Comparison of ENCODE assay signal across 21 cellular contexts in the genomic region with DNA sequence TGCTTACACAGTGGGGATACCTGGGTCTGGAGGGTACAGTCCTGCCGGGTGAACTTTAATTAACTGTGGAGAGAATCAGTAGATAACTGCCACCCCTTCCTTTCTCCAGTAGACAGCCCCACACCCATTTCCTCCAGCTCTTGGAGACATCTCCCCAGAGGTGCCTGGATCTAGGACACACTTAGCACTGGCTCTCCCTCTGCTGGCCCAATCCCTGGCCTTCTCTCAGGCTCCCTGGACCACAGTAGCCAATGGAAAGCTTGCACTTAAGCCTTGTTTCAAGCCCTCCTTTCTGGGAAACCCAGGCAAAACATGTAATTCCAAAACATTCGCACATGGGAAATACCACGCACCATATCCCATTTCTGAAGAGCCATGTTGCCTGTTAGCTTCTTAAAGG.
DNase-seq lines count a peak whose midpoint lies in the region; ATAC-seq, FAIRE-seq and TF ChIP-seq lines count a peak whose summit lies in the region.
"Had no signal": no experiment of that assay in that cellular context is flagged by ENCODE, and none has a peak within 500 bp of the region (broad histone marks: within the 10 kb centered on the region; RNA-seq: fewer than 3 reads in every experiment).

No MANE protein-coding gene starts in this region.

- WGBS in H9 (ENCODE audit: extremely low coverage, insufficient read length, low lambda C conversion rate): no CpG with 5 or more reads among the region's 3 CpGs
- 72% methylated on average over 3 of the region's 3 CpGs; no CpG with 5 or more reads in 1 of the 2 experiments for WGBS in H1 (ENCODE audit: extremely low coverage in 1 of 2, insufficient coverage in 1 of 2, insufficient read length in 1 of 2, insufficient replicate concordance in 2 of 2, low coverage in 1 of 2, low lambda C conversion rate in 2 of 2, missing lambda C conversion rate in 1 of 2), 2 experiments
- WGBS in mammary epithelial cell (ENCODE audit: low coverage, missing lambda C conversion rate): 93% methylated on average over 3 of the region's 3 CpGs

- TF ChIP-seq POLR2A in H1 (IDR thresholded peaks at IDR 0.05; ENCODE audit: control extremely low read depth in 1 of 2, low read depth in 2 of 2, low read length in 2 of 2): no peak
- no peak for TF ChIP-seq POLR2A in gastrocnemius medialis (IDR thresholded peaks at IDR 0.05)

- H3K79me2 ChIP-seq in H9 (ENCODE audit: insufficient read depth, low read length) (no peaks in the 10 kb centered on the region), H1 (ENCODE audit: control insufficient read depth in 1 of 2, insufficient read depth in 2 of 2, low read length in 2 of 2) (no peaks in the 10 kb centered on the region), mammary epithelial cell (ENCODE audit: insufficient read depth, low read length) (no peaks in the 10 kb centered on the region)

- H3K36me3 Mint-ChIP-seq in H9 (ENCODE audit: insufficient read depth in 1 of 3, low read depth in 3 of 3): no peaks in the 10 kb centered on the region; a peak in 1 of 7 replicates
- H3K36me3 Mint-ChIP-seq: CD8-positive, alpha-beta memory T cell had no signal

- dilution Hi-C loops in mammary epithelial cell (cut with HindIII; ENCODE audit: low sequenced_read_pairs): no loop called here

- H2AK5ac ChIP-seq in H9 (ENCODE audit: insufficient read length, low read length) (no peak overlapping the region), H1 (ENCODE audit: low read depth, low read length) (no peak overlapping the region)

- H3K27ac Mint-ChIP-seq in H9: peak overlapping the region in 1 of 3 experiments; percentile 74; a peak in 1 of 7 replicates

- no peak overlapping the region for H2BK12ac ChIP-seq in H9 (ENCODE audit: insufficient read length, low read depth, low read length)
- no peak overlapping the region for H2BK12ac ChIP-seq in H1 (ENCODE audit: low read depth, low read length)

- no peak overlapping the region for H3T11ph ChIP-seq in H9 (ENCODE audit: low read length)

- H3K4me1 ChIP-seq in H9 (ENCODE audit: insufficient read depth, low read length): no peaks in the 10 kb centered on the region
- no peaks in the 10 kb centered on the region for H3K4me1 ChIP-seq in H1 (replicated peaks in 1 of 4; ENCODE audit: control insufficient read depth in 3 of 4, insufficient read depth in 4 of 4, low read length in 3 of 4)
- peaks cover 39 to 44% of the 10 kb centered on the region in 2 donors for H3K4me1 ChIP-seq in gastrocnemius medialis
- peaks cover 7% of the 10 kb centered on the region for H3K4me1 ChIP-seq in mammary epithelial cell (ENCODE audit: insufficient read depth, low read length)
- H3K4me1 ChIP-seq: A549 had no signal

- H3K56ac ChIP-seq in H9 (ENCODE audit: insufficient read length, low read depth, low read length) (no peak overlapping the region), H1 (replicated peaks; ENCODE audit: insufficient read length, low read depth, low read length) (no peak overlapping the region)

- H2BK20ac ChIP-seq in H9 (ENCODE audit: low read depth, low read length, poor library complexity, severe bottlenecking) (no peak overlapping the region), H1 (ENCODE audit: low read length) (no peak overlapping the region)

- TF ChIP-seq EP300 in H1 (IDR thresholded peaks at IDR 0.05; ENCODE audit: borderline replicate concordance in 1 of 2, low read depth in 2 of 2, low read length in 2 of 2): no peak

- intact Hi-C loops in gastrocnemius medialis (cut with DNase I; ENCODE audit: low total_unique reads): no loop called here
- intact Hi-C loops in mammary epithelial cell (cut with micrococcal nuclease): no loop called here

- H3K9ac ChIP-seq in H9 (ENCODE audit: extremely low read depth, insufficient read length, low read length) (no peak overlapping the region), H1 (replicated peaks in 1 of 4; ENCODE audit: extremely low read depth in 1 of 4, low read depth in 3 of 4, low read length in 3 of 4) (no peak overlapping the region), mammary epithelial cell (ENCODE audit: insufficient read depth, low read length) (no peak overlapping the region)
- H3K9ac ChIP-seq: BLaER1 treated with 17β-estradiol and CSF1 and Interleukin-3, amounts not matched to agents 10 nM and 100 nM; GM23248 had no signal

- BruUV-seq in mammary epithelial cell (replicated peaks; lab: Mats Ljungman, UMichigan): no TSS peak

- TF ChIP-seq CTCF in H9 (conservative IDR thresholded peaks at IDR 0.05) (no peak), H1 (IDR thresholded peaks at IDR 0.05; ENCODE audit: control extremely low read depth in 1 of 3, insufficient read depth in 1 of 3, low read depth in 1 of 3, low read length in 3 of 3) (no peak), gastrocnemius medialis (IDR thresholded peaks at IDR 0.05 in 4 of 5, conservative IDR thresholded peaks at IDR 0.05 in 1 of 5) (no peak), mammary epithelial cell (conservative IDR thresholded peaks at IDR 0.05 in 1 of 2, IDR thresholded peaks at IDR 0.05 in 1 of 2; ENCODE audit: extremely low read depth in 1 of 2, insufficient read depth in 1 of 2, low read depth in 1 of 2, low read length in 2 of 2) (no peak)

- 0 out of 4 replicates have a peak, but pooled peaks of 1 of the 2 experiments have one; percentile 5 for TF ChIP-seq RAD21 in H1 (IDR thresholded peaks at IDR 0.05 in 1 of 2, conservative IDR thresholded peaks at IDR 0.05 in 1 of 2; ENCODE audit: low read depth in 2 of 2, low read length in 2 of 2)

- POLR2A ChIA-PET in H1 (lab: Charles Lee; ENCODE audit: partially characterized antibody): no interaction called here

- in situ Hi-C loops in gastrocnemius medialis (cut with MboI; ENCODE audit: low sequenced_read_pairs in 4 of 4): no loop called here
- in situ Hi-C loops in mammary epithelial cell (cut with MboI; ENCODE audit: low sequenced_read_pairs in 2 of 2): loop anchor here (25.0 kb wide), 2 partner anchors 546 to 679 kb away; no protein-coding TSS in a partner anchor

- peak overlapping the region; percentile 29 for H2AFZ ChIP-seq in H9 (ENCODE audit: low read length)
- 0 out of 2 replicates have a peak overlapping the region, but pooled peaks have one; percentile 3 for H2AFZ ChIP-seq in H1 (ENCODE audit: low read length)
- no peak overlapping the region for H2AFZ ChIP-seq in mammary epithelial cell (ENCODE audit: low read depth, low read length)
- H2AFZ ChIP-seq: GM23248, PC-9 had no signal

- H3K23ac ChIP-seq in H9 (ENCODE audit: insufficient read length, low read depth, low read length): no peak overlapping the region
- no peak overlapping the region for H3K23ac ChIP-seq in H1 (ENCODE audit: insufficient read length)

- no peaks in the 10 kb centered on the region for H3K4me1 Mint-ChIP-seq in H9
- H3K4me1 Mint-ChIP-seq: CD8-positive, alpha-beta memory T cell had no signal

- H3K14ac ChIP-seq in H9 (ENCODE audit: insufficient read depth, low read length) (no peak overlapping the region), H1 (ENCODE audit: insufficient read length) (no peak overlapping the region)

- no peak overlapping the region for H3K27ac ChIP-seq in H9 (ENCODE audit: insufficient read length, low read depth, low read length)
- H3K27ac ChIP-seq in H1 (ENCODE audit: low read depth, low read length): no peak overlapping the region
- H3K27ac ChIP-seq in gastrocnemius medialis: peak overlapping the region in 3 of 4 donors; percentile 38 to 54 (median 51)
- H3K27ac ChIP-seq in mammary epithelial cell (ENCODE audit: insufficient read depth, low read depth, low read length): no peak overlapping the region
- H3K27ac ChIP-seq: A549; BLaER1 treated with 17β-estradiol and CSF1 and Interleukin-3, amounts not matched to agents 10 nM and 100 nM; GM23248; PC-9 had no signal

- H2BK120ac ChIP-seq in H9 (ENCODE audit: low read depth, low read length, poor library complexity, severe bottlenecking) (no peak overlapping the region), H1 (replicated peaks; ENCODE audit: low read depth, low read length) (no peak overlapping the region)

- no peak overlapping the region for H4K91ac ChIP-seq in H9 (ENCODE audit: insufficient read length, low read depth, low read length)
- H4K91ac ChIP-seq in H1 (replicated peaks; ENCODE audit: insufficient read length, low read length): no peak overlapping the region

- H3K18ac ChIP-seq in H9 (ENCODE audit: insufficient read length, low read depth, low read length) (no peak overlapping the region), H1 (ENCODE audit: extremely low read depth, low read length) (no peak overlapping the region)

- no peaks in the 10 kb centered on the region for H3K27me3 ChIP-seq in H9 (ENCODE audit: insufficient read depth, low read length)
- no peaks in the 10 kb centered on the region for H3K27me3 ChIP-seq in H1 (replicated peaks in 1 of 4; ENCODE audit: control insufficient read depth in 3 of 4, extremely low read depth in 1 of 4, insufficient read depth in 3 of 4, low read length in 3 of 4)
- no peaks in the 10 kb centered on the region for H3K27me3 ChIP-seq in gastrocnemius medialis
- no peaks in the 10 kb centered on the region for H3K27me3 ChIP-seq in mammary epithelial cell (ENCODE audit: insufficient read depth, low read length)
- H3K27me3 ChIP-seq: BLaER1 treated with 17β-estradiol and CSF1 and Interleukin-3, amounts not matched to agents 10 nM and 100 nM had no signal

- H3K4me3 ChIP-seq in H1 (ENCODE audit: extremely low read depth in 1 of 4, insufficient read depth in 2 of 4, low read depth in 3 of 4, low read length in 4 of 4): no peak overlapping the region
- no peak overlapping the region for H3K4me3 ChIP-seq in gastrocnemius medialis
- H3K4me3 ChIP-seq in mammary epithelial cell (replicated peaks in 1 of 3; ENCODE audit: insufficient read depth in 1 of 3, low read depth in 2 of 3, low read length in 3 of 3): no peak overlapping the region
- H3K4me3 ChIP-seq: A549; BLaER1 treated with 17β-estradiol and CSF1 and Interleukin-3, amounts not matched to agents 10 nM and 100 nM; GM12878; GM23248; PC-9 had no signal

- no peak overlapping the region for H3K4me3 Mint-ChIP-seq in H9
- H3K4me3 Mint-ChIP-seq: CD8-positive, alpha-beta memory T cell had no signal

- H4K20me1 ChIP-seq in H9 (ENCODE audit: control insufficient read depth, insufficient read depth, insufficient read length): no peaks in the 10 kb centered on the region
- no peaks in the 10 kb centered on the region for H4K20me1 ChIP-seq in H1 (replicated peaks in 1 of 2; ENCODE audit: control insufficient read depth in 1 of 2, insufficient read depth in 2 of 2, low read length in 2 of 2)
- H4K20me1 ChIP-seq in mammary epithelial cell (ENCODE audit: insufficient read depth, low read length): no peaks in the 10 kb centered on the region
- H4K20me1 ChIP-seq: BLaER1 treated with 17β-estradiol and CSF1 and Interleukin-3, amounts not matched to agents 10 nM and 100 nM had no signal

- H3K36me3 ChIP-seq in H1 (ENCODE audit: control insufficient read depth in 2 of 4, insufficient read depth in 4 of 4, low read length in 3 of 4) (no peaks in the 10 kb centered on the region), gastrocnemius medialis (no peaks in the 10 kb centered on the region), mammary epithelial cell (ENCODE audit: insufficient read depth, low read length) (no peaks in the 10 kb centered on the region)
- H3K36me3 ChIP-seq: BLaER1 treated with 17β-estradiol and CSF1 and Interleukin-3, amounts not matched to agents 10 nM and 100 nM had no signal

- H3K23me2 ChIP-seq in H9 (ENCODE audit: insufficient read length, low read depth, low read length, poor library complexity, severe bottlenecking) (peaks cover 3% of the 10 kb centered on the region), H1 (ENCODE audit: low read depth, low read length) (no peaks in the 10 kb centered on the region)

- ATAC-seq in gastrocnemius medialis: peak in 1 of 2 donors; percentile 28
- ATAC-seq: A549, GM12878 had no signal

- H2BK15ac ChIP-seq in H9 (ENCODE audit: low read depth, low read length) (no peak overlapping the region), H1 (ENCODE audit: low read length) (no peak overlapping the region)

- DNase-seq in H9: no peak
- no peak for DNase-seq in H1 (ENCODE audit: low read depth in 1 of 2, low spot score in 2 of 2)
- DNase-seq in iPS-NIHi7 (ENCODE audit: extremely low spot score): peak; percentile 32
- DNase-seq in gastrocnemius medialis: no peak
- DNase-seq in T-helper 2 cell: no peak
- no peak for DNase-seq in mammary epithelial cell
- DNase-seq in foreskin melanocyte: no peak
- no peak for DNase-seq in LoVo (ENCODE audit: low spot score)
- DNase-seq: CD8-positive, alpha-beta memory T cell; DND-41; GDM1; GM23248; MV-4-11; NCI-H1436; NCI-H2081; NCI-H510A treated with DMSO at 0.1 percent for 48 hours; NCI-H82; PC-9 had no signal

- H3K4me2 ChIP-seq in H9 (ENCODE audit: insufficient read depth, insufficient read length, low read length) (no peak overlapping the region), H1 (ENCODE audit: insufficient read depth in 1 of 2, low read depth in 2 of 2, low read length in 2 of 2) (no peak overlapping the region), mammary epithelial cell (ENCODE audit: insufficient read depth, low read depth, low read length) (no peak overlapping the region)
- H3K4me2 ChIP-seq: A549; BLaER1 treated with 17β-estradiol and CSF1 and Interleukin-3, amounts not matched to agents 10 nM and 100 nM; PC-9 had no signal

- H2BK5ac ChIP-seq in H9 (ENCODE audit: insufficient read length, low read length): no peak overlapping the region
- no peak overlapping the region for H2BK5ac ChIP-seq in H1 (ENCODE audit: low read depth, low read length)

- H3K79me1 ChIP-seq in H9 (ENCODE audit: insufficient read depth, low read depth, low read length, poor library complexity, severe bottlenecking) (no peaks in the 10 kb centered on the region), H1 (ENCODE audit: low read depth, low read length) (no peaks in the 10 kb centered on the region)

- no peak overlapping the region for H3K4ac ChIP-seq in H9 (ENCODE audit: low read depth, low read length)
- no peak overlapping the region for H3K4ac ChIP-seq in H1 (replicated peaks; ENCODE audit: insufficient read length, low read depth, low read length)

- no peaks in the 10 kb centered on the region for H3K9me3 ChIP-seq in H9 (ENCODE audit: control insufficient read depth, low read depth, low read length)
- H3K9me3 ChIP-seq in H1 (ENCODE audit: insufficient read depth in 2 of 2, low read depth in 1 of 2, low read length in 1 of 2): no peaks in the 10 kb centered on the region; a peak in 1 of 4 replicates
- H3K9me3 ChIP-seq in gastrocnemius medialis: no peaks in the 10 kb centered on the region
- no peaks in the 10 kb centered on the region for H3K9me3 ChIP-seq in mammary epithelial cell (replicated peaks; ENCODE audit: insufficient read depth, low read length)
- H3K9me3 ChIP-seq: A549 had no signal

- peaks cover 0 to 2% of the 10 kb centered on the region in 2 experiments; a peak in 4 of 5 replicates for H3K9me3 Mint-ChIP-seq in H9
- H3K9me3 Mint-ChIP-seq: CD8-positive, alpha-beta memory T cell had no signal

- no peak overlapping the region for H4K8ac ChIP-seq in H9 (replicated peaks; ENCODE audit: insufficient read length, low read depth, low read length)
- H4K8ac ChIP-seq in H1 (ENCODE audit: extremely low read depth, insufficient read depth, low read length): no peak overlapping the region

- H4K5ac ChIP-seq in H9 (ENCODE audit: insufficient read length, low read depth, low read length): no peak overlapping the region
- no peak overlapping the region for H4K5ac ChIP-seq in H1 (ENCODE audit: insufficient read length, low read depth, low read length)

- no peak for FAIRE-seq in H1 (lab: Jason Lieb, UNC)
- FAIRE-seq: A549, GM12878 had no signal

- CTCF ChIA-PET in H1 (lab: Charles Lee; ENCODE audit: partially characterized antibody): interaction anchor here (0.8 to 1.3 kb wide), 2 partner anchors 9 to 30 kb away, joined by 3 to 6 read pairs; no protein-coding TSS in a partner anchor
- CTCF ChIA-PET in mammary epithelial cell (lab: Charles Lee; ENCODE audit: low non-redundant PET): no interaction called here

- H3K27me3 Mint-ChIP-seq in H9 (ENCODE audit: low read depth): peaks cover 2% of the 10 kb centered on the region; the same call in 1 of the 2 replicates

Comparison
In these comparisons a context has a peak if more than half of its experiments do, and no peak if none do; other contexts are left out.
1. H3K27ac ChIP-seq: peak in gastrocnemius medialis (3 of 4); none in H9 (single experiment), H1 (single experiment) and mammary epithelial cell (single experiment).
2. in situ Hi-C loops: an anchor here in mammary epithelial cell (25.0 kb wide); none called in gastrocnemius medialis.